In the genomic region with DNA sequence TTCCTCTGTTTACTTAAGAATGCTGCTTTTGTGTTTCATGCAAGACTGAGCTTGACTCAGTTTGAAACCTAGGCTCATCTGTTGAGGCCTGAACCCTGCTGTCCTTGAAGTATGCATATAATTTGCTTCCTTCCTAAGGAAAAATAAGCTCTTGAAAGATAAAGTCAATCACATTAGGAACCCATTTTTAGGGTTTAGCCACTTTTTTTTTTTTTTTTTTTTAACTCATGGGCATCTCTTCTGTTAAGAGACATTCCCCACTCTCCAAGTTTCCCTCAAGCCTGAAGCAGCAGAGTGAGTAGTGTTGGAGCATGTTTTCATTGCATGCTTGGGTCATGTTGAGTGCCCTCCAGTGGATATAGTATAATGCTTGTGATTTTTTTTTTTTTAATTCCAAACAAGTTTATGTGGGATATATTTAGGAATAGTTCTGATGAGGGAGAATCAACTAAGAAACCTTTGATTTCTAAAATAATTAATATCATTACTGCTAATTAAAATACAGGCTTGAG, we compare ENCODE assay signal across 8 cellular contexts. TPM values are rescaled to one million over a fixed set of nuclear protein-coding genes. Genes with fewer than 3 reads are reported as not detected.
DNase-seq lines count a peak whose midpoint lies in the region; ATAC-seq and TF ChIP-seq lines count a peak whose summit lies in the region.

No MANE protein-coding gene starts in this region.

- H3K9me3 Mint-ChIP-seq in naive B cell, result no peaks in the 10 kb centered on the region

- H3K27ac ChIP-seq in C4-2B, result no peak overlapping the region

- peaks cover 63 to 79% (median 73%) of the 10 kb centered on the region in 3 donors for H3K4me1 Mint-ChIP-seq in naive B cell

- H3K27ac Mint-ChIP-seq in naive B cell, result peak overlapping the region in 2 of 6 donors; percentile 36 to 54

- no peaks in the 10 kb centered on the region for H3K27me3 Mint-ChIP-seq in naive B cell

- in situ Hi-C loops in GM13977 (cut with MboI; ENCODE audit: low pct_unique_long_range_greater_than_20kb, low sequenced_read_pairs, unreplicated experiment), result no loop called here

- H3K4me3 Mint-ChIP-seq in naive B cell, result peak overlapping the region in 5 of 8 donors; percentile 42 to 96 (median 90)

- H3K36me3 Mint-ChIP-seq in naive B cell, result no peaks in the 10 kb centered on the region

- peak; percentile 17 for DNase-seq in GM13977 (ENCODE audit: low spot score)
- DNase-seq in NCI-H526 treated with DMSO at 0.1 percent for 48 hours (lab: John Stamatoyannopoulos, UW), result peak; percentile 26
- peak; percentile 72 for DNase-seq in dedifferentiated amniotic fluid mesenchymal stem cell (ENCODE audit: extremely low spot score)
- no peak for DNase-seq in naive B cell
- DNase-seq in NCI-H2081 (lab: John Stamatoyannopoulos, UW), result no peak

- TF ChIP-seq CTCF in C4-2B (conservative IDR thresholded peaks at IDR 0.05) (peak; percentile 65), GM13977 (IDR thresholded peaks at IDR 0.05; ENCODE audit: extremely low read depth, insufficient read depth, missing control alignments) (peak; percentile 30)

- ATAC-seq in naive B cell (ENCODE audit: low read depth in 2 of 2), result no peak
- no peak for ATAC-seq in GM21737 (IDR thresholded peaks at IDR 0.05; ENCODE audit: unreplicated experiment)
- no peak for ATAC-seq in HG02588 (IDR thresholded peaks at IDR 0.05; ENCODE audit: unreplicated experiment)

RNA-seq across cellular contexts. Expression of a gene that starts 3.6 kb away (rescaled TPM):
- 10 to 100 TPM; 32.8 to 86.1 (median 43.0) TPM for polyA plus RNA-seq in naive B cell (ENCODE audit: low read depth in 6 of 6)

Comparison
In these comparisons a context has a peak if more than half of its experiments do, and no peak if none do; other contexts are left out.
1. DNase-seq: peak in GM13977 (single experiment), NCI-H526 treated with DMSO at 0.1 percent for 48 hours (single experiment) and dedifferentiated amniotic fluid mesenchymal stem cell (single experiment); none in naive B cell (single experiment) and NCI-H2081 (0 of 2).